In genomic region chr21:42547001-42547905, GRCh38 we compare ENCODE assay signal across 1 cellular context.
TF ChIP-seq lines count a peak whose summit lies in the region.

No MANE protein-coding gene starts in this region.

TF ChIP-seq in K562, 482 proteins besides CTCF, POLR2A, EP300 and RAD21 (continued from another document and continues in another):
- TF ChIP-seq WHSC1 (IDR thresholded peaks at IDR 0.05; ENCODE audit: low read length) (peak; percentile 74), NCOA2 (IDR thresholded peaks at IDR 0.05; ENCODE audit: partially characterized antibody in 2 of 2) (no peak), RBM14 (IDR thresholded peaks at IDR 0.05; ENCODE audit: borderline replicate concordance, insufficient read depth, low read depth, low read length) (no peak), DMBX1 (CRISPR knock-in tag; IDR thresholded peaks at IDR 0.05; ENCODE audit: borderline replicate concordance) (peak; percentile 91), ZNF274 (IDR thresholded peaks at IDR 0.05; ENCODE audit: borderline replicate concordance, low read depth, low read length) (peak; percentile 29; the same call in 1 of the 2 replicates), HNRNPH1 (optimal IDR thresholded peaks at IDR 0.05; ENCODE audit: low read depth, low read length) (no peak), TCF15 (CRISPR knock-in tag; IDR thresholded peaks at IDR 0.05) (0 out of 2 replicates have a peak, but pooled peaks have one; percentile 80), SUPT5H (IDR thresholded peaks at IDR 0.05) (no peak), MXD1 (CRISPR knock-in tag; IDR thresholded peaks at IDR 0.05; ENCODE audit: borderline replicate concordance, poor library complexity, severe bottlenecking) (peak; percentile 64), ZNF184 (CRISPR knock-in tag; IDR thresholded peaks at IDR 0.05) (no peak), ZBTB49 (CRISPR knock-in tag; IDR thresholded peaks at IDR 0.05; ENCODE audit: borderline replicate concordance) (no peak), DPF2 (IDR thresholded peaks at IDR 0.05) (peak; percentile 96), IFI16 (CRISPR knock-in tag; IDR thresholded peaks at IDR 0.05) (peak; percentile 78; the same call in 1 of the 2 replicates), TARDBP (IDR thresholded peaks at IDR 0.05) (no peak), USF1 (CRISPR knock-in tag; IDR thresholded peaks at IDR 0.05) (peak; percentile 41), DDX20 (tag; IDR thresholded peaks at IDR 0.05; ENCODE audit: low read depth) (no peak), ZNF830 (CRISPR knock-in tag; IDR thresholded peaks at IDR 0.05) (no peak), MAFG (tag; conservative IDR thresholded peaks at IDR 0.05) (peak; percentile 72), NR0B1 (IDR thresholded peaks at IDR 0.05; ENCODE audit: partially characterized antibody) (no peak), SREBF2 (CRISPR knock-in tag; IDR thresholded peaks at IDR 0.05) (no peak), ZNF175 (CRISPR knock-in tag; IDR thresholded peaks at IDR 0.05; ENCODE audit: low read depth) (0 out of 2 replicates have a peak, but pooled peaks have one; percentile 44), ZNF592 (IDR thresholded peaks at IDR 0.05) (peak; percentile 99), UBTF (IDR thresholded peaks at IDR 0.05; ENCODE audit: borderline replicate concordance in 1 of 2, low read depth in 2 of 2, low read length in 2 of 2) (peak in 1 of 2 experiments; percentile 75; a peak in 1 of 4 replicates), FOXA3 (CRISPR knock-in tag; conservative IDR thresholded peaks at IDR 0.05 in 1 of 2, IDR thresholded peaks at IDR 0.05 in 1 of 2) (no peak), RB1 (IDR thresholded peaks at IDR 0.05; ENCODE audit: low read depth) (peak; percentile 33; the same call in 1 of the 2 replicates), ZNF3 (CRISPR knock-in tag; IDR thresholded peaks at IDR 0.05) (no peak), RBM34 (IDR thresholded peaks at IDR 0.05; ENCODE audit: borderline replicate concordance, insufficient read depth, low read length) (no peak), SRSF7 (optimal IDR thresholded peaks at IDR 0.05; ENCODE audit: low read depth, low read length) (no peak), E2F6 (IDR thresholded peaks at IDR 0.05; ENCODE audit: borderline replicate concordance in 1 of 2, extremely low read depth in 1 of 2, insufficient read depth in 1 of 2, insufficient read length in 1 of 2, low read depth in 1 of 2, low read length in 1 of 2, poor library complexity in 1 of 2, severe bottlenecking in 1 of 2) (peak; percentile 71 to 76), RBM22 (IDR thresholded peaks at IDR 0.05; ENCODE audit: low read depth, low read length, poor library complexity, severe bottlenecking) (no peak), NR3C1 (CRISPR knock-in tag; IDR thresholded peaks at IDR 0.05) (no peak), ZZZ3 (IDR thresholded peaks at IDR 0.05) (no peak), RBBP5 (IDR thresholded peaks at IDR 0.05; ENCODE audit: borderline replicate concordance, insufficient read depth, low read length, poor library complexity, severe bottlenecking) (peak; percentile 92), TRIM24 (IDR thresholded peaks at IDR 0.05) (peak; percentile 85 to 93; a peak in 3 of 4 replicates), IRF1 (CRISPR knock-in tag; IDR thresholded peaks at IDR 0.05; ENCODE audit: borderline replicate concordance) (no peak), PBX2 (CRISPR knock-in tag; IDR thresholded peaks at IDR 0.05; ENCODE audit: low read depth) (no peak), PBX2 (tag; conservative IDR thresholded peaks at IDR 0.05; ENCODE audit: low read depth) (peak; percentile 31; the same call in 1 of the 2 replicates), MAZ (CRISPR knock-in tag; conservative IDR thresholded peaks at IDR 0.05 in 1 of 2, IDR thresholded peaks at IDR 0.05 in 1 of 2) (peak in 1 of 2 experiments; percentile 93; a peak in 2 of 4 replicates), CREB3 (tag; conservative IDR thresholded peaks at IDR 0.05; ENCODE audit: low read depth) (peak; percentile 82; the same call in 1 of the 2 replicates), CBFA2T3 (IDR thresholded peaks at IDR 0.05) (peak; percentile 96), ZNF507 (tag; conservative IDR thresholded peaks at IDR 0.05) (no peak), NONO (IDR thresholded peaks at IDR 0.05; ENCODE audit: low read depth in 2 of 2, low read length in 1 of 2) (peak in 1 of 2 experiments; percentile 87; a peak in 2 of 4 replicates), POLR2B (IDR thresholded peaks at IDR 0.05; ENCODE audit: low read depth, partially characterized antibody) (peak; percentile 54), GABPA (tag; conservative IDR thresholded peaks at IDR 0.05; ENCODE audit: low read depth) (no peak), CBX2 (IDR thresholded peaks at IDR 0.05; ENCODE audit: insufficient read depth, low read length, poor library complexity, severe bottlenecking) (no peak), NCOA4 (IDR thresholded peaks at IDR 0.05; ENCODE audit: partially characterized antibody) (no peak)
